Comparison of ENCODE assay signal across 9 cellular contexts in the genomic region with DNA sequence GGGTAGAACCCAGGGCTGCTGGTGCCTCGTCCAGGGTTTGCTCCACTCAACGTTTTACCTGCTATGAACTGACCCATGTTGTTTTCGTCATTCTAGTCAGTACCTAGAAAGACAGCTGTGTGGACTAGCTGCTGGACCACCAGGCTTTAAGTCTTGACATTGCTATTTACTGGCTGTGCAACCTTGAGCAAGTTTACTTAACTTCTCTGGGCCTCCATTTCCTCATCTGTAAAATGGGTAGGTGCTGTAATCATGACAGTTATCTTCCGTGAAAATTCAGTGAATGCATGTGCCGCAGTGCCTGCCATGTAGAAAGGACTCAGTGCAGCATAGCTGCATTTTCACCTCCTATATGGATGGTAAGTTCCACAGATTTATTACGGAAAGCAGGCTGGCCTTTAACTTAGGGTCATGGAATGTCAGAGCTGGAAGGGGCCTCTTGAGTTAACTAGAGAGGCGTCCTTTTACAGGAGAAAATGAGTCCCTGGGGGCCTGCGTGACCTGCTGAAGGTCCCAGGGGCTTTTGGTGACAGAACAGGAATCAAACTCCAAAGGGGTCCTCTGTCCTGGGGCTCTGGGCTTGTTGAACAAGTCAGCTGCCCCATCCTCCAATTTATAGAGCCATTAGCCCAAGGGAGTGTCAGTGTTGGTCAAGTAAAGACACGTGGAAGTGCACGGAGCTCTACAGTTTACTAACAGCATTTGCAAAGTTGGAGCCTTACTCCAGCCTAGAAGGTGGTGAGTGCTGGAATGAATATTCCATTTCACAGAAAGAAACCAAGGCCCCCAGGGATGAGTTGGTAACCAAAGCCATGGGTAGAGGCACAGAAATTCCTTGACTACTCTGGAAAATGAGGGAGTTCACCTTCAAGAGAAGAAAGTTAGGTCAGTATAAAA. TPM values are rescaled to one million over a fixed set of nuclear protein-coding genes. Genes with fewer than 3 reads are reported as not detected.
DNase-seq lines count a peak whose midpoint lies in the region; ATAC-seq, FAIRE-seq and TF ChIP-seq lines count a peak whose summit lies in the region.
"Had no signal": no experiment of that assay in that cellular context is flagged by ENCODE, and none has a peak within 500 bp of the region (broad histone marks: within the 10 kb centered on the region; RNA-seq: fewer than 3 reads in every experiment).

No MANE protein-coding gene starts in this region.

- peaks cover 8% of the 10 kb centered on the region for H3K27me3 Mint-ChIP-seq in neural progenitor cell (ENCODE audit: insufficient read depth, low read depth)

- no peak for FAIRE-seq in H1 (lab: Jason Lieb, UNC)

- no peaks in the 10 kb centered on the region for H3K79me2 ChIP-seq in H1 (ENCODE audit: control insufficient read depth in 1 of 2, insufficient read depth in 2 of 2, low read length in 2 of 2)
- peaks cover 61% of the 10 kb centered on the region for H3K79me2 ChIP-seq in neural progenitor cell (ENCODE audit: low read depth)

- no peaks in the 10 kb centered on the region; the same call in none of the 2 replicates for H3K23me2 ChIP-seq in H1 (ENCODE audit: low read depth, low read length)

- TF ChIP-seq POLR2A in heart left ventricle (IDR thresholded peaks at IDR 0.05) (no peak), H1 (IDR thresholded peaks at IDR 0.05; ENCODE audit: control extremely low read depth in 1 of 2, low read depth in 2 of 2, low read length in 2 of 2) (no peak)

- H3K9ac ChIP-seq in H1 (replicated peaks in 1 of 4; ENCODE audit: extremely low read depth in 1 of 4, low read depth in 3 of 4, low read length in 3 of 4) (peak overlapping the region in 3 of 4 experiments; percentile 46 to 48 (median 46); a peak in 6 of 7 replicates), neural progenitor cell (no peak overlapping the region)

- no peak overlapping the region for H3K23ac ChIP-seq in H1 (ENCODE audit: insufficient read length)

- no peak overlapping the region for H3K14ac ChIP-seq in H1 (ENCODE audit: insufficient read length)

- peak overlapping the region; percentile 6 for H3K4ac ChIP-seq in H1 (replicated peaks; ENCODE audit: insufficient read length, low read depth, low read length)

- 0 out of 2 replicates have a peak overlapping the region, but pooled peaks have one; percentile 71 for H3K18ac ChIP-seq in H1 (ENCODE audit: extremely low read depth, low read length)

- peak overlapping the region; percentile 88 for H2BK5ac ChIP-seq in H1 (ENCODE audit: low read depth, low read length)

- ATAC-seq in heart left ventricle (no peak), Right ventricle myocardium superior (ENCODE audit: poor library complexity) (no peak), GM21390 (IDR thresholded peaks at IDR 0.05; ENCODE audit: unreplicated experiment) (no peak)

- H3K4me1 Mint-ChIP-seq in neural progenitor cell: peaks cover 75% of the 10 kb centered on the region

- peak overlapping the region; percentile 81 for H2BK120ac ChIP-seq in H1 (replicated peaks; ENCODE audit: low read depth, low read length)

- no peak overlapping the region; the same call in 1 of the 2 replicates for H4K8ac ChIP-seq in H1 (ENCODE audit: extremely low read depth, insufficient read depth, low read length)

- CTCF ChIA-PET in H1 (lab: Charles Lee; ENCODE audit: partially characterized antibody): interaction anchor here (1.1 to 29.0 kb wide), 6 partner anchors 12 to 69 kb away, joined by 3 to 809 read pairs (median 22); a partner anchor contains a TSS

- intact Hi-C loops in heart left ventricle (cut with DNase I) (no loop called here), Right ventricle myocardium superior (cut with DNase I) (no loop called here)

- H3K4me3 Mint-ChIP-seq in neural progenitor cell: peak overlapping the region; percentile 82
- H3K4me3 Mint-ChIP-seq: activated naive CD8-positive, alpha-beta T cell treated with anti-CD3 and anti-CD28 coated beads, Interleukin-2, amount 10 ng/mL, durations not matched to agents 7 days and 5 days had no signal

- H3K4me1 ChIP-seq in heart left ventricle (peaks cover 31 to 70% (median 62%) of the 10 kb centered on the region in 12 donors), H1 (replicated peaks in 1 of 4; ENCODE audit: control insufficient read depth in 3 of 4, insufficient read depth in 4 of 4, low read length in 3 of 4) (peaks cover 37 to 48% (median 41%) of the 10 kb centered on the region in 4 experiments), neural progenitor cell (peaks cover 63% of the 10 kb centered on the region)

- H3K36me3 ChIP-seq in heart left ventricle (no peaks in the 10 kb centered on the region), H1 (ENCODE audit: control insufficient read depth in 2 of 4, insufficient read depth in 4 of 4, low read length in 3 of 4) (no peaks in the 10 kb centered on the region), neural progenitor cell (no peaks in the 10 kb centered on the region)

- no peaks in the 10 kb centered on the region for H3K9me3 Mint-ChIP-seq in neural progenitor cell
- H3K9me3 Mint-ChIP-seq: activated naive CD8-positive, alpha-beta T cell treated with anti-CD3 and anti-CD28 coated beads, Interleukin-2, amount 10 ng/mL, durations not matched to agents 7 days and 5 days had no signal

- H3K56ac ChIP-seq in H1 (replicated peaks; ENCODE audit: insufficient read length, low read depth, low read length): no peak overlapping the region

- TF ChIP-seq CTCF in heart left ventricle (IDR thresholded peaks at IDR 0.05) (no peak), H1 (IDR thresholded peaks at IDR 0.05; ENCODE audit: control extremely low read depth in 1 of 3, insufficient read depth in 1 of 3, low read depth in 1 of 3, low read length in 3 of 3) (no peak), neural progenitor cell (IDR thresholded peaks at IDR 0.05) (no peak)

- peaks cover 68% of the 10 kb centered on the region for H3F3A ChIP-seq in neural progenitor cell (ENCODE audit: low read depth)

- no peak overlapping the region for H2AFZ ChIP-seq in H1 (ENCODE audit: low read length)
- H2AFZ ChIP-seq in neural progenitor cell (replicated peaks): no peak overlapping the region

- no peak for TF ChIP-seq RAD21 in H1 (IDR thresholded peaks at IDR 0.05 in 1 of 2, conservative IDR thresholded peaks at IDR 0.05 in 1 of 2; ENCODE audit: low read depth in 2 of 2, low read length in 2 of 2)

- peak overlapping the region; percentile 40 for H4K5ac ChIP-seq in H1 (ENCODE audit: insufficient read length, low read depth, low read length)

- peak overlapping the region; percentile 100 for H3K27ac Mint-ChIP-seq in neural progenitor cell
- H3K27ac Mint-ChIP-seq: activated naive CD8-positive, alpha-beta T cell treated with anti-CD3 and anti-CD28 coated beads, Interleukin-2, amount 10 ng/mL, durations not matched to agents 7 days and 5 days had no signal

- DNase-seq in heart left ventricle: no peak
- no peak for DNase-seq in Right ventricle myocardium superior
- no peak for DNase-seq in H1 (ENCODE audit: low read depth in 1 of 2, low spot score in 2 of 2)
- no peak for DNase-seq in neural progenitor cell (ENCODE audit: low spot score)
- no peak for DNase-seq in stimulated activated naive CD4-positive, alpha-beta T cell (lab: John Stamatoyannopoulos, UW)
- DNase-seq in SIG-M5 (lab: John Stamatoyannopoulos, UW): no peak
- no peak for DNase-seq in COLO668 (lab: John Stamatoyannopoulos, UW; ENCODE audit: unreplicated experiment)
- DNase-seq: activated naive CD8-positive, alpha-beta T cell treated with anti-CD3 and anti-CD28 coated beads, Interleukin-2, amount 10 ng/mL, durations not matched to agents 7 days and 5 days had no signal

- H3K4me2 ChIP-seq in H1 (ENCODE audit: insufficient read depth in 1 of 2, low read depth in 2 of 2, low read length in 2 of 2) (peak overlapping the region; percentile 46 to 86), neural progenitor cell (peak overlapping the region; percentile 13)

- 65 to 70% (median 68%) methylated on average over 10 of the region's 10 CpGs for WGBS in heart left ventricle, 4 donors
- 78% methylated on average over 10 of the region's 10 CpGs; no CpG with 5 or more reads in 1 of the 2 experiments for WGBS in H1 (ENCODE audit: extremely low coverage in 1 of 2, insufficient coverage in 1 of 2, insufficient read length in 1 of 2, insufficient replicate concordance in 2 of 2, low coverage in 1 of 2, low lambda C conversion rate in 2 of 2, missing lambda C conversion rate in 1 of 2), 2 experiments

- H2AK5ac ChIP-seq in H1 (ENCODE audit: low read depth, low read length): peak overlapping the region; percentile 7

- H3K79me1 ChIP-seq in H1 (ENCODE audit: low read depth, low read length): no peaks in the 10 kb centered on the region

- H4K20me1 ChIP-seq in H1 (replicated peaks in 1 of 2; ENCODE audit: control insufficient read depth in 1 of 2, insufficient read depth in 2 of 2, low read length in 2 of 2) (no peaks in the 10 kb centered on the region), neural progenitor cell (ENCODE audit: low read depth) (no peaks in the 10 kb centered on the region)

- H3K27me3 ChIP-seq in heart left ventricle (no peaks in the 10 kb centered on the region), H1 (replicated peaks in 1 of 4; ENCODE audit: control insufficient read depth in 3 of 4, extremely low read depth in 1 of 4, insufficient read depth in 3 of 4, low read length in 3 of 4) (no peaks in the 10 kb centered on the region), neural progenitor cell (no peaks in the 10 kb centered on the region)

- H3K27ac ChIP-seq in heart left ventricle (peak overlapping the region; percentile 90 to 100 (median 99)), H1 (ENCODE audit: low read depth, low read length) (peak overlapping the region; percentile 74), neural progenitor cell (peak overlapping the region; percentile 81)

- H3K4me3 ChIP-seq in heart left ventricle (no peak overlapping the region), H1 (ENCODE audit: extremely low read depth in 1 of 4, insufficient read depth in 2 of 4, low read depth in 3 of 4, low read length in 4 of 4) (peak overlapping the region in 2 of 4 experiments; percentile 8 to 29; a peak in 3 of 8 replicates), neural progenitor cell (no peak overlapping the region)

- no peak for TF ChIP-seq EP300 in H1 (IDR thresholded peaks at IDR 0.05; ENCODE audit: borderline replicate concordance in 1 of 2, low read depth in 2 of 2, low read length in 2 of 2)

- H3K9me3 ChIP-seq in heart left ventricle (no peaks in the 10 kb centered on the region), H1 (ENCODE audit: insufficient read depth in 2 of 2, low read depth in 1 of 2, low read length in 1 of 2) (no peaks in the 10 kb centered on the region), neural progenitor cell (ENCODE audit: low read depth) (no peaks in the 10 kb centered on the region)

- peak overlapping the region; percentile 66 for H2BK15ac ChIP-seq in H1 (ENCODE audit: low read length)

- no peaks in the 10 kb centered on the region for H3K36me3 Mint-ChIP-seq in neural progenitor cell
- H3K36me3 Mint-ChIP-seq: activated naive CD8-positive, alpha-beta T cell treated with anti-CD3 and anti-CD28 coated beads, Interleukin-2, amount 10 ng/mL, durations not matched to agents 7 days and 5 days had no signal

- POLR2A ChIA-PET in H1 (lab: Charles Lee; ENCODE audit: partially characterized antibody): interaction anchor here (0.5 to 29.8 kb wide), 8 partner anchors 17 to 726 kb away, joined by 3 to 1569 read pairs (median 6); a partner anchor contains a TSS

- H4K91ac ChIP-seq in H1 (replicated peaks; ENCODE audit: insufficient read length, low read length): peak overlapping the region; percentile 87

- peak overlapping the region; percentile 53; the same call in 1 of the 2 replicates for H2BK20ac ChIP-seq in H1 (ENCODE audit: low read length)

- peak overlapping the region; percentile 70 for H2BK12ac ChIP-seq in H1 (ENCODE audit: low read depth, low read length)

RNA-seq across cellular contexts. Expression of a gene that starts 12.0 kb away (rescaled TPM):
- 1,000 to 10,000 TPM; 1,047 to 9,662 (median 6,606) TPM for total RNA-seq in heart left ventricle
- polyA plus RNA-seq in heart left ventricle: 1,000 to 10,000 TPM; 1,168 to 4,497 TPM
- total RNA-seq in Right ventricle myocardium superior: 5,573 TPM
- 911 and 984 TPM in 2 replicates for total RNA-seq in H1 (2021; fragmentation: NEBNext Ultra II Directional; extraction: Animal tissue kit (Norgen Biotek cat#: 25700))
- polyA plus RNA-seq in H1 (2011; rRNA removed): 115 and 138 TPM in 2 replicates
- 212 TPM for polyA plus RNA-seq in H1 (2011; cell fraction: cytosol; rRNA removed)
- polyA plus RNA-seq in H1 (2011; cell fraction: nucleus; rRNA removed): 619 TPM
- 175 to 282 TPM (median 222 TPM) in 4 replicates for polyA plus RNA-seq in H1 (2012, experiment 1 of 2)
- polyA plus RNA-seq in H1 (2012, experiment 2 of 2): 15.8 TPM
- 300 TPM for polyA plus RNA-seq in H1 (2013, experiment 1 of 2)
- 230 TPM for polyA plus RNA-seq in H1 (2013, experiment 2 of 2)
- 1,379 and 1,792 TPM in 2 replicates for polyA minus RNA-seq in H1 (2011; rRNA and poly(A)+ RNA removed)
- polyA minus RNA-seq in H1 (2011; cell fraction: cytosol; rRNA and poly(A)+ RNA removed): 1,548 TPM
- polyA minus RNA-seq in H1 (2011; cell fraction: nucleus; rRNA and poly(A)+ RNA removed): 4,417 TPM
- 5,397 and 9,030 TPM in 2 replicates for total RNA-seq in neural progenitor cell (ENCODE audit: low replicate concordance)

RNA-seq across cellular contexts. Expression of a gene that starts 38.1 kb away (rescaled TPM):
- total RNA-seq in heart left ventricle (100 to 1,000 TPM in 1 of 9 donors, 10 to 100 TPM in 8; 51.6 to 135 (median 62.2) TPM), Right ventricle myocardium superior (60.5 TPM), neural progenitor cell (ENCODE audit: low replicate concordance) (16.9 and 45.2 TPM in 2 replicates)
- polyA plus RNA-seq in heart left ventricle (10 to 100 TPM; 86.6 to 90.2 TPM), H1 (2011; rRNA removed) (77.7 and 111 TPM in 2 replicates)
- 59.4 and 59.8 TPM in 2 replicates for total RNA-seq in H1 (2021; fragmentation: NEBNext Ultra II Directional; extraction: Animal tissue kit (Norgen Biotek cat#: 25700))
- polyA plus RNA-seq in H1 (2011; cell fraction: cytosol; rRNA removed): 81.5 TPM
- 125 TPM for polyA plus RNA-seq in H1 (2011; cell fraction: nucleus; rRNA removed)
- polyA plus RNA-seq in H1 (2012, experiment 1 of 2): 25.2 to 54.4 TPM (median 48.4 TPM) in 4 replicates
- polyA plus RNA-seq in H1 (2012, experiment 2 of 2): 47.9 TPM
- 44.5 TPM for polyA plus RNA-seq in H1 (2013, experiment 1 of 2)
- polyA plus RNA-seq in H1 (2013, experiment 2 of 2): 50.1 TPM
- polyA minus RNA-seq in H1 (2011; rRNA and poly(A)+ RNA removed): 40.4 and 48.7 TPM in 2 replicates
- polyA minus RNA-seq in H1 (2011; cell fraction: cytosol; rRNA and poly(A)+ RNA removed): 40.9 TPM
- 32.2 TPM for polyA minus RNA-seq in H1 (2011; cell fraction: nucleus; rRNA and poly(A)+ RNA removed)
